Comparison of ENCODE assay signal across 8 cellular contexts in the genomic region with DNA sequence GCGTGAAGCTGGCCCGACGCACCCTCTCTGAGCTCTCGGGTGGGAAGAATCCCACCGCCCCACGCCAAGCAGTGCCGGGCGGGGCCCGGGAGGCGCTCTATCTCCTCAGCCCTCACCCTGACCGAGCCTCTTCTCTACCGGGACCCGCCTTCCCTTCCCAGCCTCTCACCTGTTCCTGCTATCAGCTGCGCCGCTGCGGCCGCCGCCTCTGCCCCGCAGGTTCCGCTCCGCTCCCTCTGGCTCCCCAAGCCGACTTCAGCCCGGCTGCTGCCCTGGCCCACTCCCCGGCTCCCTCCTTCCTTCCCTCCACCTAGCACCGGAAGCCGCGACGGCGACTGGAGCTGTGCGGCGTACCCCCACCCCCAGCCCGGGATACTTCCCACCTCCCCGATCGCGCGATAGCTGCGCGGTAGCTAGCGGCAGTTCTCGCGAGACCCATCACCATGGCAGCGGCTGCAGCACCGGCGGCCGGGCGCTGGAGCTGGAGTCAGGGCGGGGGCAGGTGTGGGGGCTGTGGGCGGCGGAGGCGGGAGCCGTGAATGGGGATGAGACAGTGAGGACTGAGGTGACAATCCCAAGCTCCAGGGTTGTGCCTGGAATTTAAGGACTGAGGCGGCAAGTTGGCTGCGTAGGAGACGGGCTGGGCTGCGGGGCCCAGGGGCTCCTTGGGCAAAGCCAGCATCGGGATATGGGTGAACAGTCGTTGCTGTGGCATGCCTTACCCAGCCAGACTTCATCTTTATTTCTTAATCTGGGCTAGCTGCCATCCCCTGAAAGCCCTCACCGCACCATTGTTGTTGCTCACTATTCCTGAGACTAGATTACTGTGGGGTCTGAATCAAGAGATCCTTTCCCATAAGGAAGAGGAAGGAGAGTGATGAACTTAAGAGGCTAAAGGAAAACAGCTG. TPM values are rescaled to one million over a fixed set of nuclear protein-coding genes. Genes with fewer than 3 reads are reported as not detected.
DNase-seq lines count a peak whose midpoint lies in the region; ATAC-seq, FAIRE-seq and TF ChIP-seq lines count a peak whose summit lies in the region.

A gene (minus strand): TSS at position 347 of the 908 bp plus-strand sequence. CDS start 16,392 bp downstream, outside the sequence.

- intact Hi-C loops in T-helper 2 cell treated with Interferon-gamma antibody and Interleukin-4, amounts not matched to agents 100 ng/mL and 5 ng/mL, for 36 hours (cut with micrococcal nuclease) = loop anchor here (2.0 kb wide), 1 partner anchor 13 kb away; a partner anchor contains a TSS

- peak within 1 kb of the TSS; percentile 80 to 86 for H3K27ac ChIP-seq in right atrium auricular region

- peak within 1 kb of the TSS; percentile 89 to 98 for H3K4me3 ChIP-seq in right atrium auricular region

- peaks cover 0 to 30% of the 10 kb centered on the region in 2 donors for H3K4me1 ChIP-seq in right atrium auricular region

- FAIRE-seq in GM12892 (lab: Jason Lieb, UNC) (peak; percentile 93), urothelium cell line (lab: Jason Lieb, UNC) (no peak)

- H3K27me3 ChIP-seq in right atrium auricular region = no peaks in the 10 kb centered on the region

- H3K36me3 ChIP-seq in right atrium auricular region = peaks cover 7% of the 10 kb centered on the region

- TF ChIP-seq CTCF in right atrium auricular region (IDR thresholded peaks at IDR 0.05) = no peak

- DNase-seq in GM12892 (ENCODE audit: insufficient read length) (peak; percentile 97), NCI-H187 treated with DMSO at 0.1 percent for 48 hours (lab: John Stamatoyannopoulos, UW) (peak; percentile 81), anterior cingulate cortex (lab: John Stamatoyannopoulos, UW) (peak; percentile 33 to 94 (median 84)), right atrium auricular region (ENCODE audit: low spot score) (peak; percentile 89), pulmonary artery endothelial cell (ENCODE audit: low read depth, low spot score) (peak; percentile 67), urothelium cell line (ENCODE audit: low spot score) (peak; percentile 98)

- no peaks in the 10 kb centered on the region for H3K9me3 ChIP-seq in right atrium auricular region

- ATAC-seq in HG02870 (IDR thresholded peaks at IDR 0.05; ENCODE audit: unreplicated experiment) = peak; percentile 93

- peak; percentile 77; the same call in 1 of the 2 replicates for TF ChIP-seq POLR2A in GM12892 (IDR thresholded peaks at IDR 0.05; ENCODE audit: low read depth, low read length)

RNA-seq across cellular contexts. Expression of the gene that starts here (rescaled TPM):
- 89.4 TPM for polyA plus RNA-seq in GM12892 (2012; ENCODE audit: missing spikeins)
- total RNA-seq in T-helper 2 cell treated with Interferon-gamma antibody and Interleukin-4, amounts not matched to agents 100 ng/mL and 5 ng/mL, for 36 hours = 126 TPM in 2 replicates
- total RNA-seq in right atrium auricular region (10 to 100 TPM; 35.5 to 48.8 TPM), pulmonary artery endothelial cell (46.8 and 56.2 TPM in 2 replicates)

Comparison
In these comparisons a context has a peak if more than half of its experiments do, and no peak if none do; other contexts are left out.
1. Peak in every context shown above with its lines: DNase-seq, ATAC-seq, H3K4me3 ChIP-seq and H3K27ac ChIP-seq.